In genomic region chrX:34557733-34558132, GRCh38 we compare ENCODE assay signal across 30 cellular contexts.
"Had no signal": no experiment of that assay in that cellular context is flagged by ENCODE, and none has a peak within 500 bp of the region (broad histone marks: within the 10 kb centered on the region; RNA-seq: fewer than 3 reads in every experiment).

No MANE protein-coding gene starts in this region.

- H3K4me1 Mint-ChIP-seq: activated B cell treated with CpG ODN at 0.5 μM for 24 hours; activated CD4-positive, alpha-beta T cell treated with anti-CD3 and anti-CD28 coated beads, Interleukin-2, amount 10 ng/mL, durations not matched to agents 7 days and 5 days; activated T-helper 17 cell treated with anti-CD3 and anti-CD28 coated beads, Interleukin-2, amount 50 U/mL, for 72 hours had no signal

- H3K9me3 ChIP-seq: Peyer's patch, SJCRH30 had no signal

- H3K27me3 ChIP-seq: brain microvascular endothelial cell, cardiac muscle cell, Peyer's patch, SJCRH30 had no signal

- H3K27ac Mint-ChIP-seq: activated B cell treated with CpG ODN at 0.5 μM for 24 hours; activated CD4-positive, alpha-beta memory T cell treated with anti-CD3 and anti-CD28 coated beads for 36 hours; activated CD4-positive, alpha-beta T cell treated with anti-CD3 and anti-CD28 coated beads, Interleukin-2, amount 10 ng/mL, durations not matched to agents 7 days and 5 days; activated naive CD4-positive, alpha-beta T cell treated with anti-CD3 and anti-CD28 coated beads for 36 hours; activated naive CD8-positive, alpha-beta T cell; activated T-helper 17 cell treated with anti-CD3 and anti-CD28 coated beads, Interleukin-2, amount 50 U/mL, for 72 hours; T-helper 1 cell treated with Interleukin-12 subunit alpha and Interleukin-12 subunit beta and Interleukin-4 antibody, amounts not matched to agents 30 μg/mL and 1 μg/mL, for 36 hours had no signal

- H3K4me1 ChIP-seq: Peyer's patch, SJCRH30 had no signal

- H3K9me3 Mint-ChIP-seq: activated B cell treated with CpG ODN at 0.5 μM for 24 hours; activated CD4-positive, alpha-beta T cell treated with anti-CD3 and anti-CD28 coated beads, Interleukin-2, amount 10 ng/mL, durations not matched to agents 7 days and 5 days had no signal

- DNase-seq: activated B cell treated with CpG ODN at 0.5 μM for 24 hours; activated CD4-positive, alpha-beta memory T cell treated with anti-CD3 and anti-CD28 coated beads for 36 hours; activated CD4-positive, alpha-beta T cell treated with anti-CD3 and anti-CD28 coated beads for 1 hour; activated CD4-positive, alpha-beta T cell treated with anti-CD3 and anti-CD28 coated beads, Interleukin-2, amount 10 ng/mL, durations not matched to agents 7 days and 5 days; activated CD8-positive, alpha-beta memory T cell treated with anti-CD3 and anti-CD28 coated beads for 24 hours; activated gamma-delta T cell; activated naive CD4-positive, alpha-beta T cell treated with anti-CD3 and anti-CD28 coated beads for 36 hours; activated T-cell treated with anti-CD3 and anti-CD28 coated beads for 4 hours; activated T-cell treated with anti-CD3 and anti-CD28 coated beads, Interleukin-2, amount 50 U/mL, for 48 hours; amygdala; brain microvascular endothelial cell; Karpas-422; MM.1S; NCI-H1105; NCI-H1436; NCI-H1694 treated with DMSO at 0.1 percent for 48 hours; NCI-H2029 treated with DMSO at 0.1 percent for 48 hours; NCI-H510A treated with DMSO at 0.1 percent for 48 hours; NCI-H69; NK-92 treated with Interleukin-12 subunit alpha and Interleukin-12 subunit beta, amount 100 ng/mL, for 24 hours; Peyer's patch; Right ventricle myocardium superior; SJCRH30; SW 1271 had no signal

- ATAC-seq: activated T-helper 17 cell treated with anti-CD3 and anti-CD28 coated beads, Interleukin-2, amount 50 U/mL, for 72 hours; SK-N-SH treated with all-trans-retinoic acid at 6 μM for 48 hours had no signal

- H3K27me3 Mint-ChIP-seq: activated B cell treated with CpG ODN at 0.5 μM for 24 hours; activated CD4-positive, alpha-beta memory T cell treated with anti-CD3 and anti-CD28 coated beads for 36 hours; activated CD4-positive, alpha-beta T cell treated with anti-CD3 and anti-CD28 coated beads, Interleukin-2, amount 10 ng/mL, durations not matched to agents 7 days and 5 days; activated naive CD8-positive, alpha-beta T cell; activated T-helper 17 cell treated with anti-CD3 and anti-CD28 coated beads, Interleukin-2, amount 50 U/mL, for 72 hours had no signal

- H3K4me3 Mint-ChIP-seq: activated B cell treated with CpG ODN at 0.5 μM for 24 hours; activated CD4-positive, alpha-beta memory T cell treated with anti-CD3 and anti-CD28 coated beads for 36 hours; activated CD4-positive, alpha-beta T cell treated with anti-CD3 and anti-CD28 coated beads, Interleukin-2, amount 10 ng/mL, durations not matched to agents 7 days and 5 days; activated naive CD4-positive, alpha-beta T cell treated with anti-CD3 and anti-CD28 coated beads for 36 hours; activated naive CD8-positive, alpha-beta T cell; activated T-helper 17 cell treated with anti-CD3 and anti-CD28 coated beads, Interleukin-2, amount 50 U/mL, for 72 hours; T-helper 1 cell treated with Interleukin-12 subunit alpha and Interleukin-12 subunit beta and Interleukin-4 antibody, amounts not matched to agents 30 μg/mL and 1 μg/mL, for 36 hours had no signal

- H3K27ac ChIP-seq: brain microvascular endothelial cell, cardiac muscle cell, Peyer's patch, RWPE1, SJCRH30 had no signal

- H3K36me3 Mint-ChIP-seq: activated CD4-positive, alpha-beta memory T cell treated with anti-CD3 and anti-CD28 coated beads for 36 hours; activated naive CD8-positive, alpha-beta T cell had no signal
